In genomic region chr12:56079729-56080555, GRCh38 we compare ENCODE assay signal across 8 cellular contexts. TPM values are rescaled to one million over a fixed set of nuclear protein-coding genes. Genes with fewer than 3 reads are reported as not detected.
DNase-seq lines count a peak whose midpoint lies in the region; ATAC-seq and TF ChIP-seq lines count a peak whose summit lies in the region.

ERBB3 (plus strand) TSS chr12:56080165; CDS start chr12:56080301, 136 bp downstream.

- H3K4me1 ChIP-seq in HAP-1, result peaks cover 12% of the 10 kb centered on the region

- peak within 1 kb of the TSS; percentile 43 for H3K4me3 ChIP-seq in HAP-1

- no peaks in the 10 kb centered on the region for H3K36me3 ChIP-seq in HAP-1 (replicated peaks)

- H3K36me3 Mint-ChIP-seq in memory B cell, result no peaks in the 10 kb centered on the region

- no peaks in the 10 kb centered on the region for H3K4me1 Mint-ChIP-seq in memory B cell

- no peaks in the 10 kb centered on the region for H3K9me3 ChIP-seq in HAP-1

- DNase-seq in COLO829 (ENCODE audit: low spot score), result peak; percentile 92
- DNase-seq in HAP-1 (ENCODE audit: low spot score in 2 of 2), result peak; percentile 76 to 91
- DNase-seq in NCI-H460 (ENCODE audit: extremely low read depth, low read depth), result peak; percentile 65
- DNase-seq in activated CD8-positive, alpha-beta memory T cell treated with anti-CD3 and anti-CD28 coated beads for 24 hours, result peak; percentile 86
- DNase-seq in effector CD8-positive, alpha-beta T cell (lab: John Stamatoyannopoulos, UW), result peak; percentile 41
- DNase-seq in memory B cell (ENCODE audit: low spot score in 2 of 2), result peak in 1 of 2 donors; percentile 38
- DNase-seq in stimulated activated CD4-positive, alpha-beta T cell treated with anti-CD3 and anti-CD28 coated beads, TNF-alpha, amount 100 ng/mL, for 48 hours (ENCODE audit: low read depth in 3 of 3), result peak; percentile 37 to 57 (median 45)

- H3K4me3 Mint-ChIP-seq in memory B cell, result peak within 1 kb of the TSS; percentile 83

- peaks cover 6% of the 10 kb centered on the region for H3K27me3 Mint-ChIP-seq in memory B cell

- H3K27me3 ChIP-seq in HAP-1 (ENCODE audit: low read depth), result no peaks in the 10 kb centered on the region

- ATAC-seq in memory B cell (ENCODE audit: low read depth), result peak; percentile 62
- no peak for ATAC-seq in GM18505 (IDR thresholded peaks at IDR 0.05; ENCODE audit: unreplicated experiment)

- in situ Hi-C loops in HAP-1 (cut with MboI; ENCODE audit: low sequenced_read_pairs), result no loop called here

- H3K9me3 Mint-ChIP-seq in memory B cell, result no peaks in the 10 kb centered on the region

- no peak for TF ChIP-seq POLR2A in GM18505 (IDR thresholded peaks at IDR 0.05; ENCODE audit: borderline replicate concordance, extremely low read depth, insufficient read depth, insufficient read length)

- no peak within 1 kb of the TSS for H3K27ac Mint-ChIP-seq in memory B cell

RNA-seq across cellular contexts. Expression of gene ERBB3, which starts in this region (rescaled TPM):
- total RNA-seq in NCI-H460 (2014; rRNA removed; shearing (Covaris generic)), result 0.78 and 1.1 TPM in 2 replicates
- 0.50 and 2.2 TPM in 2 replicates for polyA plus RNA-seq in NCI-H460 (2014; cell fraction: nucleus; rRNA removed)
